Comparison of ENCODE assay signal across 6 cellular contexts in genomic region chr5:123242111-123242525, GRCh38.
DNase-seq lines count a peak whose midpoint lies in the region; ATAC-seq, FAIRE-seq and TF ChIP-seq lines count a peak whose summit lies in the region.
"Not testable (repeated sequence)": the region's sequence is repeated elsewhere in the genome, so short reads cannot be mapped to it uniquely, and the experiment has no call there.

No MANE protein-coding gene starts in this region.

- not testable (repeated sequence) for H3K9me3 Mint-ChIP-seq in Caco-2 (ENCODE audit: unreplicated experiment)
- peaks cover 10 to 21% of the 10 kb centered on the region in 2 experiments for H3K9me3 Mint-ChIP-seq in H9

- peak overlapping the region; percentile 64 for H3K27ac Mint-ChIP-seq in Caco-2 (ENCODE audit: unreplicated experiment)
- H3K27ac Mint-ChIP-seq in H9 = not testable (repeated sequence)

- H3K18ac ChIP-seq in H9 (ENCODE audit: insufficient read length, low read depth, low read length) = not testable (repeated sequence)

- not testable (repeated sequence) for H4K91ac ChIP-seq in H9 (ENCODE audit: insufficient read length, low read depth, low read length)

- H2BK20ac ChIP-seq in H9 (ENCODE audit: low read depth, low read length, poor library complexity, severe bottlenecking) = not testable (repeated sequence)

- not testable (repeated sequence) for TF ChIP-seq CTCF in Caco-2 (IDR thresholded peaks at IDR 0.05; ENCODE audit: insufficient read depth in 1 of 2, low read depth in 1 of 2, low read length in 1 of 2, severe bottlenecking in 1 of 2, unreplicated experiment in 1 of 2); H9 (conservative IDR thresholded peaks at IDR 0.05); K562 (IDR thresholded peaks at IDR 0.05 in 2 of 3, conservative IDR thresholded peaks at IDR 0.05 in 1 of 3; ENCODE audit: insufficient read depth in 2 of 3, low read depth in 1 of 3, low read length in 3 of 3)

- not testable (repeated sequence) for H3K4ac ChIP-seq in H9 (ENCODE audit: low read depth, low read length)

- H3K4me1 ChIP-seq in Caco-2; ES-I3 (ENCODE audit: insufficient read depth, low read length); H9 (ENCODE audit: insufficient read depth, low read length); K562 (replicated peaks in 1 of 2; ENCODE audit: control insufficient read depth in 2 of 2, insufficient read depth in 2 of 2, low read length in 2 of 2): not testable (repeated sequence)

- not testable (repeated sequence) for H4K20me1 ChIP-seq in H9 (ENCODE audit: control insufficient read depth, insufficient read depth, insufficient read length); K562 (replicated peaks; ENCODE audit: control insufficient read depth, insufficient read depth, low read length)

- H2BK15ac ChIP-seq in H9 (ENCODE audit: low read depth, low read length) = not testable (repeated sequence)

- not testable (repeated sequence) for H3K4me1 Mint-ChIP-seq in Caco-2 (ENCODE audit: low read depth, unreplicated experiment)
- peaks cover 14 to 20% of the 10 kb centered on the region in 2 experiments for H3K4me1 Mint-ChIP-seq in H9

- not testable (repeated sequence) for H3K4me2 ChIP-seq in H9 (ENCODE audit: insufficient read depth, insufficient read length, low read length)
- H3K4me2 ChIP-seq in K562 (ENCODE audit: insufficient read depth, low read length) = peak overlapping the region; percentile 53

- H3K4me3 ChIP-seq in Caco-2 (ENCODE audit: low read depth, low read length) = 0 out of 2 replicates have a peak overlapping the region, but pooled peaks have one; percentile 8
- H3K4me3 ChIP-seq in K562 = not testable (repeated sequence)

- not testable (repeated sequence) for H3T11ph ChIP-seq in H9 (ENCODE audit: low read length)

- not testable (repeated sequence) for BruUV-seq in Caco-2 (replicated peaks; lab: Mats Ljungman, UMichigan); K562 (replicated peaks; lab: Mats Ljungman, UMichigan)

- not testable (repeated sequence) for H3K27me3 ChIP-seq in Caco-2 (replicated peaks; ENCODE audit: control insufficient read depth, insufficient read depth, low read length); H9 (ENCODE audit: insufficient read depth, low read length); K562 (ENCODE audit: control insufficient read depth in 2 of 2, insufficient read depth in 2 of 2, low read length in 2 of 2)

- H3K79me2 ChIP-seq in H9 (ENCODE audit: insufficient read depth, low read length); K562 (ENCODE audit: control insufficient read depth, insufficient read depth, low read length): not testable (repeated sequence)

- POLR2A ChIA-PET in Caco-2 (lab: Charles Lee); K562 (lab: Yijun Ruan, JAX): not testable (repeated sequence)

- FAIRE-seq in K562 (lab: Jason Lieb, UNC) = not testable (repeated sequence)

- H2BK120ac ChIP-seq in H9 (ENCODE audit: low read depth, low read length, poor library complexity, severe bottlenecking) = not testable (repeated sequence)

- WGBS in H9 (ENCODE audit: extremely low coverage, insufficient read length, low lambda C conversion rate) = no CpG with 5 or more reads among the region's 22 CpGs
- 0% methylated on average over 10 of the region's 22 CpGs for WGBS in K562 (ENCODE audit: insufficient coverage, low coverage, missing lambda C conversion rate)

- H3K9ac ChIP-seq in ES-I3 (ENCODE audit: low read depth, low read length) = peak overlapping the region; percentile 33; the same call in 1 of the 2 replicates
- not testable (repeated sequence) for H3K9ac ChIP-seq in H9 (ENCODE audit: extremely low read depth, insufficient read length, low read length); K562 (ENCODE audit: insufficient read depth in 1 of 2, low read depth in 2 of 2, low read length in 2 of 2)

- peak; percentile 52; the same call in 1 of the 2 replicates for TF ChIP-seq POLR2A in K562 (conservative IDR thresholded peaks at IDR 0.05)

- ATAC-seq in K562 = peak; percentile 73

- not testable (repeated sequence) for H3K36me3 ChIP-seq in Caco-2 (ENCODE audit: control insufficient read depth, insufficient read depth, low read length); ES-I3 (ENCODE audit: insufficient read depth, low read length); K562 (ENCODE audit: control insufficient read depth, insufficient read depth, low read length)

- in situ Hi-C loops in K562 (cut with MboI) = not testable (repeated sequence)

- not testable (repeated sequence) for H3K27ac ChIP-seq in H9 (ENCODE audit: insufficient read length, low read depth, low read length); K562 (ENCODE audit: extremely low read depth, low read depth, low read length)

- not testable (repeated sequence) for H3K23ac ChIP-seq in H9 (ENCODE audit: insufficient read length, low read depth, low read length)

- H3K14ac ChIP-seq in H9 (ENCODE audit: insufficient read depth, low read length) = not testable (repeated sequence)

- TF ChIP-seq EP300 in K562 (IDR thresholded peaks at IDR 0.05; ENCODE audit: low read length) = not testable (repeated sequence)

- H4K5ac ChIP-seq in H9 (ENCODE audit: insufficient read length, low read depth, low read length) = not testable (repeated sequence)

- not testable (repeated sequence) for H3K9me3 ChIP-seq in Caco-2; ES-I3 (ENCODE audit: control insufficient read depth, insufficient read depth, low read length); H9 (ENCODE audit: control insufficient read depth, low read depth, low read length); K562 (replicated peaks; ENCODE audit: control insufficient read depth, insufficient read depth, low read depth, low read length)

- H4K8ac ChIP-seq in H9 (replicated peaks; ENCODE audit: insufficient read length, low read depth, low read length) = not testable (repeated sequence)

- CTCF ChIA-PET in Caco-2 (lab: Charles Lee); K562 (lab: Yijun Ruan, JAX; ENCODE audit: low intra/inter-chr PET ratio): not testable (repeated sequence)

- not testable (repeated sequence) for H3K36me3 Mint-ChIP-seq in Caco-2 (ENCODE audit: insufficient read depth, unreplicated experiment)
- H3K36me3 Mint-ChIP-seq in H9 (ENCODE audit: insufficient read depth in 1 of 3, low read depth in 3 of 3) = peaks cover 8 to 25% (median 8%) of the 10 kb centered on the region in 3 experiments

- not testable (repeated sequence) for H3K23me2 ChIP-seq in H9 (ENCODE audit: insufficient read length, low read depth, low read length, poor library complexity, severe bottlenecking)

- not testable (repeated sequence) for H2AK5ac ChIP-seq in H9 (ENCODE audit: insufficient read length, low read length)

- H3K79me1 ChIP-seq in H9 (ENCODE audit: insufficient read depth, low read depth, low read length, poor library complexity, severe bottlenecking) = not testable (repeated sequence)

- not testable (repeated sequence) for TF ChIP-seq RAD21 in K562 (CRISPR knock-in tag; conservative IDR thresholded peaks at IDR 0.05 in 1 of 2, IDR thresholded peaks at IDR 0.05 in 1 of 2)

- H3K4me3 Mint-ChIP-seq in Caco-2 (ENCODE audit: unreplicated experiment) = peak overlapping the region; percentile 71
- H3K4me3 Mint-ChIP-seq in H9 = peak overlapping the region in 1 of 2 experiments; percentile 47; a peak in 3 of 5 replicates

- not testable (repeated sequence) for H3K9me1 ChIP-seq in K562 (ENCODE audit: control insufficient read depth, insufficient read depth, low read length)

- not testable (repeated sequence) for H2BK12ac ChIP-seq in H9 (ENCODE audit: insufficient read length, low read depth, low read length)

- not testable (repeated sequence) for H3K56ac ChIP-seq in H9 (ENCODE audit: insufficient read length, low read depth, low read length)

- H3K27me3 Mint-ChIP-seq in Caco-2 (ENCODE audit: insufficient read depth, unreplicated experiment); H9 (ENCODE audit: low read depth): not testable (repeated sequence)

- DNase-seq in Caco-2 (peak in 1 of 2 experiments; percentile 5), H9 (peak; percentile 38), NCI-H345 (lab: John Stamatoyannopoulos, UW) (peak; percentile 8), RPMI8226 (peak; percentile 12), K562 (ENCODE audit: extremely low read depth in 1 of 4, low spot score in 3 of 4) (peak in 1 of 4 experiments; percentile 2)

- intact Hi-C loops in Caco-2 (cut with micrococcal nuclease; ENCODE audit: unreplicated experiment); K562 (cut with micrococcal nuclease): not testable (repeated sequence)

- H2AFZ ChIP-seq in H9 (ENCODE audit: low read length) = not testable (repeated sequence)
- H2AFZ ChIP-seq in K562 (ENCODE audit: low read depth, low read length) = peak overlapping the region; percentile 91

- not testable (repeated sequence) for H2BK5ac ChIP-seq in H9 (ENCODE audit: insufficient read length, low read length)

TF ChIP-seq in K562, 482 proteins besides CTCF, POLR2A, EP300 and RAD21 (continues in another document):
- TF ChIP-seq EP400 (IDR thresholded peaks at IDR 0.05) (peak; percentile 62), ATF1 (tag; IDR thresholded peaks at IDR 0.05) (peak; percentile 52; the same call in 1 of the 2 replicates), ARID1B (IDR thresholded peaks at IDR 0.05) (peak; percentile 16; the same call in 1 of the 2 replicates), NFRKB (IDR thresholded peaks at IDR 0.05; ENCODE audit: low read depth) (peak; percentile 67; the same call in 1 of the 2 replicates), GABPA (tag; conservative IDR thresholded peaks at IDR 0.05; ENCODE audit: low read depth) (0 out of 2 replicates have a peak, but pooled peaks have one; percentile 23), KLF1 (tag; IDR thresholded peaks at IDR 0.05) (peak; percentile 63; the same call in 1 of the 2 replicates), ZBTB9 (CRISPR knock-in tag; IDR thresholded peaks at IDR 0.05) (0 out of 2 replicates have a peak, but pooled peaks have one; percentile 11)
- not testable (repeated sequence) for TF ChIP-seq ATF1 (CRISPR knock-in tag; IDR thresholded peaks at IDR 0.05)
